ENCODE assay signal across 8 cellular contexts in genomic region chr5:154714271-154714986, GRCh38. TPM values are rescaled to one million over a fixed set of nuclear protein-coding genes. Genes with fewer than 3 reads are reported as not detected.
DNase-seq lines count a peak whose midpoint lies in the region; ATAC-seq and TF ChIP-seq lines count a peak whose summit lies in the region.

No MANE protein-coding gene starts in this region.

- H3K4me3 Mint-ChIP-seq in CD14-positive monocyte = peak overlapping the region; percentile 78 to 92
- no peak overlapping the region for H3K4me3 Mint-ChIP-seq in activated CD8-positive, alpha-beta T cell treated with anti-CD3 and anti-CD28 coated beads, Interleukin-2, amount 10 ng/mL, durations not matched to agents 7 days and 5 days

- no peaks in the 10 kb centered on the region for H3K9me3 ChIP-seq in lung (ENCODE audit: control insufficient read depth in 2 of 2, insufficient read depth in 1 of 2, low read length in 1 of 2)
- no peaks in the 10 kb centered on the region for H3K9me3 ChIP-seq in vagina

- no peaks in the 10 kb centered on the region for H3K27me3 Mint-ChIP-seq in CD14-positive monocyte (ENCODE audit: low read depth in 3 of 3)
- H3K27me3 Mint-ChIP-seq in activated CD8-positive, alpha-beta T cell treated with anti-CD3 and anti-CD28 coated beads, Interleukin-2, amount 10 ng/mL, durations not matched to agents 7 days and 5 days (ENCODE audit: low read depth) = peaks cover 2% of the 10 kb centered on the region

- TF ChIP-seq CTCF in CD14-positive monocyte (IDR thresholded peaks at IDR 0.05) = no peak
- no peak for TF ChIP-seq CTCF in lung (IDR thresholded peaks at IDR 0.05; ENCODE audit: control extremely low read depth, extremely low read depth)
- TF ChIP-seq CTCF in vagina (IDR thresholded peaks at IDR 0.05) = no peak

- POLR2A ChIA-PET in activated CD8-positive, alpha-beta T cell treated with anti-CD3 and anti-CD28 coated beads, Interleukin-2, amount 10 ng/mL, durations not matched to agents 7 days and 5 days (lab: Charles Lee) = no interaction called here

- intact Hi-C loops in CD14-positive monocyte (cut with micrococcal nuclease) = loop anchor here in 1 of 2 donors (2.0 kb wide), 1 partner anchor 40 kb away; the partner anchor contains the start of gene LARP1
- intact Hi-C loops in vagina (cut with DNase I) = no loop called here

- H3K4me3 ChIP-seq in lung (no peak overlapping the region), vagina (no peak overlapping the region)

- H3K27ac ChIP-seq in lung (ENCODE audit: low read depth in 1 of 2, low read length in 1 of 2) (no peak overlapping the region), vagina (no peak overlapping the region)

- CTCF ChIA-PET in activated CD8-positive, alpha-beta T cell treated with anti-CD3 and anti-CD28 coated beads, Interleukin-2, amount 10 ng/mL, durations not matched to agents 7 days and 5 days (lab: Charles Lee) = no interaction called here

- DNase-seq in CD14-positive monocyte (ENCODE audit: low spot score) = peak; percentile 53
- DNase-seq in GM19240 (ENCODE audit: insufficient read length, low spot score) = peak; percentile 50
- peak; percentile 27 for DNase-seq in activated CD8-positive, alpha-beta T cell treated with anti-CD3 and anti-CD28 coated beads, Interleukin-2, amount 10 ng/mL, durations not matched to agents 7 days and 5 days
- DNase-seq in lung (ENCODE audit: low spot score) = peak; percentile 33
- no peak for DNase-seq in vagina (ENCODE audit: extremely low spot score in 2 of 2)
- DNase-seq in NCI-H1436 (lab: John Stamatoyannopoulos, UW) = no peak

- peaks cover 0 to 3% of the 10 kb centered on the region in 2 donors for H3K4me1 ChIP-seq in lung (ENCODE audit: control insufficient read depth in 2 of 2, insufficient read depth in 2 of 2, low read length in 2 of 2)
- peaks cover 20% of the 10 kb centered on the region for H3K4me1 ChIP-seq in vagina

- no peaks in the 10 kb centered on the region for H3K9me3 Mint-ChIP-seq in CD14-positive monocyte
- H3K9me3 Mint-ChIP-seq in activated CD8-positive, alpha-beta T cell treated with anti-CD3 and anti-CD28 coated beads, Interleukin-2, amount 10 ng/mL, durations not matched to agents 7 days and 5 days (ENCODE audit: insufficient read depth) = no peaks in the 10 kb centered on the region

- H3K27ac Mint-ChIP-seq in CD14-positive monocyte = peak overlapping the region; percentile 92 to 98 (median 95)
- H3K27ac Mint-ChIP-seq in activated CD8-positive, alpha-beta T cell treated with anti-CD3 and anti-CD28 coated beads, Interleukin-2, amount 10 ng/mL, durations not matched to agents 7 days and 5 days = peak overlapping the region; percentile 8

- H3K36me3 Mint-ChIP-seq in CD14-positive monocyte = no peaks in the 10 kb centered on the region
- H3K36me3 Mint-ChIP-seq in activated CD8-positive, alpha-beta T cell treated with anti-CD3 and anti-CD28 coated beads, Interleukin-2, amount 10 ng/mL, durations not matched to agents 7 days and 5 days (ENCODE audit: low read depth) = no peaks in the 10 kb centered on the region

- H3K27me3 ChIP-seq in lung (ENCODE audit: control insufficient read depth, insufficient read depth) (no peaks in the 10 kb centered on the region), vagina (no peaks in the 10 kb centered on the region)

- ATAC-seq in HG03439 (IDR thresholded peaks at IDR 0.05; ENCODE audit: unreplicated experiment) (peak; percentile 87), lung (ENCODE audit: insufficient read depth, low FRiP score) (peak; percentile 84), HG02571 (IDR thresholded peaks at IDR 0.05; ENCODE audit: unreplicated experiment) (no peak)
- ATAC-seq in activated CD8-positive, alpha-beta T cell treated with anti-CD3 and anti-CD28 coated beads, Interleukin-2, amount 10 ng/mL, durations not matched to agents 7 days and 5 days = peak; percentile 81

- TF ChIP-seq POLR2A in vagina (IDR thresholded peaks at IDR 0.05) = no peak

- no peaks in the 10 kb centered on the region for H3K36me3 ChIP-seq in lung (ENCODE audit: control insufficient read depth in 2 of 2, insufficient read depth in 2 of 2, low read length in 2 of 2)
- H3K36me3 ChIP-seq in vagina = no peaks in the 10 kb centered on the region

- H3K4me1 Mint-ChIP-seq in CD14-positive monocyte = peaks cover 32% of the 10 kb centered on the region
- H3K4me1 Mint-ChIP-seq in activated CD8-positive, alpha-beta T cell treated with anti-CD3 and anti-CD28 coated beads, Interleukin-2, amount 10 ng/mL, durations not matched to agents 7 days and 5 days (ENCODE audit: low read depth) = peaks cover 14% of the 10 kb centered on the region

- 25 to 32% methylated on average over 10 of the region's 10 CpGs for WGBS in lung, 2 donors

RNA-seq across cellular contexts. Expression of gene LARP1, which starts 40.7 kb away (rescaled TPM):
- polyA plus RNA-seq in CD14-positive monocyte (1 to 10 TPM; 4.7 to 5.8 TPM), lung (10 to 100 TPM; 30.5 to 47.7 TPM)
- total RNA-seq in activated CD8-positive, alpha-beta T cell treated with anti-CD3 and anti-CD28 coated beads, Interleukin-2, amount 10 ng/mL, durations not matched to agents 7 days and 5 days = 100 to 1,000 TPM; 201 to 208 TPM
- total RNA-seq in lung (100 to 1,000 TPM in 1 of 2 donors, 10 to 100 TPM in 1; 75.7 to 199 TPM), vagina (98.0 TPM)

Comparison
In these comparisons a context has a peak if more than half of its experiments do, and no peak if none do; other contexts are left out.
1. DNase-seq: peak in CD14-positive monocyte (single experiment), GM19240 (single experiment), activated CD8-positive, alpha-beta T cell treated with anti-CD3 and anti-CD28 coated beads, Interleukin-2, amount 10 ng/mL, durations not matched to agents 7 days and 5 days (single experiment) and lung (single experiment); none in vagina (0 of 2) and NCI-H1436 (single experiment).